Comparison of ENCODE assay signal across 8 cellular contexts in the genomic region with DNA sequence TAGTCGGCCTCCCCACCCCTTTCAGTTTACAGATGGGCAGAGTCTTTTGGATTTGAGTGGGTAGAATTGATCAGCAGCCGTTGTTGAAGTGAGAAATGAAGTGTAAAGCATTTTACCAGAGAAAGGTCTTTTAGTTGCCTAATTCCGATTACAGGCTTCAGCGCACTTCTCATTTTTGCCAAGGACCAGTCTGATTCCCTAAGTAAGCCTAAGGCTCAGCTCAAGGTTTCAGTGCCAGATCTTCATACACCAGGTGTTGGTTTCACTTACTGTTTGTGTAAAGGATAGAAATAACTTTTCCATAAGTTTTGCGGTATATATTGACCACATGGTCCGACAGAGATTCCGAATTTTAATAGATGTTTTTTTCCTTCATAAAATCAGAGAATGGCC.
DNase-seq lines count a peak whose midpoint lies in the region; ATAC-seq and TF ChIP-seq lines count a peak whose summit lies in the region.

No MANE protein-coding gene starts in this region.

- CTCF ChIA-PET in WTC11 (lab: Charles Lee) = interaction anchor here (0.9 to 5.6 kb wide), 5 partner anchors 9 to 309 kb away, joined by 3 to 45 read pairs (median 5); no protein-coding TSS in a partner anchor

- peaks cover 54% of the 10 kb centered on the region for H3K4me1 Mint-ChIP-seq in WTC11

- peaks cover 29% of the 10 kb centered on the region for H3K36me3 Mint-ChIP-seq in WTC11

- H3K4me3 Mint-ChIP-seq in WTC11 = peak overlapping the region; percentile 86

- H3K27me3 ChIP-seq in iPS-20b (ENCODE audit: insufficient read depth, low read length) (no peaks in the 10 kb centered on the region), stomach smooth muscle (ENCODE audit: control insufficient read depth in 1 of 2, insufficient read depth in 2 of 2, low read length in 2 of 2) (no peaks in the 10 kb centered on the region)

- no peak for TF ChIP-seq CTCF in WTC11 (IDR thresholded peaks at IDR 0.05)
- no peak for TF ChIP-seq CTCF in GM10266 (IDR thresholded peaks at IDR 0.05; ENCODE audit: control insufficient read depth, insufficient read depth, low read depth, missing control alignments)

- H3K4me1 ChIP-seq in iPS-20b (ENCODE audit: insufficient read depth, low read length) = peaks cover 28% of the 10 kb centered on the region
- H3K4me1 ChIP-seq in stomach smooth muscle (ENCODE audit: control insufficient read depth, insufficient read depth, low read length) = peaks cover 70% of the 10 kb centered on the region

- ATAC-seq in WTC11 = no peak

- H3K9me3 ChIP-seq in iPS-20b (ENCODE audit: insufficient read depth, low read depth, low read length) (no peaks in the 10 kb centered on the region), stomach smooth muscle (ENCODE audit: control insufficient read depth in 2 of 2, low read length in 2 of 2) (no peaks in the 10 kb centered on the region)

- peaks cover 23% of the 10 kb centered on the region for H3K9me3 Mint-ChIP-seq in WTC11

- peak overlapping the region; percentile 97 for H3K27ac Mint-ChIP-seq in WTC11

- DNase-seq in SIG-M5 treated with dmso at 0.1 percent for 504 hours (lab: John Stamatoyannopoulos, UW; ENCODE audit: unreplicated experiment) (peak; percentile 26), SIG-M5 (lab: John Stamatoyannopoulos, UW) (no peak), WTC11 (ENCODE audit: low spot score) (no peak), GM10266 (ENCODE audit: extremely low spot score) (no peak), germinal center (ENCODE audit: low spot score) (no peak)
- DNase-seq in activated effector memory CD4-positive, alpha-beta T cell treated with Interleukin-2 at 50 U/mL for 16 hours = no peak

- H3K27me3 Mint-ChIP-seq in WTC11 (ENCODE audit: low read depth) = no peaks in the 10 kb centered on the region; the same call in 1 of the 2 replicates

- H3K9ac ChIP-seq in iPS-20b (ENCODE audit: low read depth, low read length) (peak overlapping the region; percentile 78; the same call in 1 of the 2 replicates), stomach smooth muscle (ENCODE audit: low read length in 2 of 2) (peak overlapping the region; percentile 21 to 86)

- H3K4me3 ChIP-seq in iPS-20b (ENCODE audit: low read length) (peak overlapping the region; percentile 74), stomach smooth muscle (ENCODE audit: low read length in 2 of 2) (peak overlapping the region; percentile 71 to 82)

- POLR2A ChIA-PET in WTC11 (lab: Charles Lee) = no interaction called here

- H3K36me3 ChIP-seq in iPS-20b (ENCODE audit: insufficient read depth, low read depth, low read length) = peaks cover 24% of the 10 kb centered on the region; the same call in 1 of the 2 replicates
- H3K36me3 ChIP-seq in stomach smooth muscle (ENCODE audit: control insufficient read depth in 2 of 2, insufficient read depth in 2 of 2, low read length in 2 of 2) = peaks cover 4 to 5% of the 10 kb centered on the region in 2 donors

- no peak overlapping the region for H3K27ac ChIP-seq in iPS-20b (ENCODE audit: low read length)
- peak overlapping the region; percentile 90 for H3K27ac ChIP-seq in stomach smooth muscle (ENCODE audit: low read length)

TF ChIP-seq in WTC11, 78 proteins besides CTCF, POLR2A, EP300 and RAD21 (continues in another document):
- TF ChIP-seq PRRX2 (CRISPR knock-in tag; IDR thresholded peaks at IDR 0.05) = no peak
- TF ChIP-seq HMGXB4 (CRISPR knock-in tag; IDR thresholded peaks at IDR 0.05) = no peak
- no peak for TF ChIP-seq ARID4B (CRISPR knock-in tag; IDR thresholded peaks at IDR 0.05; ENCODE audit: borderline replicate concordance)
- no peak for TF ChIP-seq CREM (CRISPR knock-in tag; IDR thresholded peaks at IDR 0.05)
- TF ChIP-seq, protein P1, sequence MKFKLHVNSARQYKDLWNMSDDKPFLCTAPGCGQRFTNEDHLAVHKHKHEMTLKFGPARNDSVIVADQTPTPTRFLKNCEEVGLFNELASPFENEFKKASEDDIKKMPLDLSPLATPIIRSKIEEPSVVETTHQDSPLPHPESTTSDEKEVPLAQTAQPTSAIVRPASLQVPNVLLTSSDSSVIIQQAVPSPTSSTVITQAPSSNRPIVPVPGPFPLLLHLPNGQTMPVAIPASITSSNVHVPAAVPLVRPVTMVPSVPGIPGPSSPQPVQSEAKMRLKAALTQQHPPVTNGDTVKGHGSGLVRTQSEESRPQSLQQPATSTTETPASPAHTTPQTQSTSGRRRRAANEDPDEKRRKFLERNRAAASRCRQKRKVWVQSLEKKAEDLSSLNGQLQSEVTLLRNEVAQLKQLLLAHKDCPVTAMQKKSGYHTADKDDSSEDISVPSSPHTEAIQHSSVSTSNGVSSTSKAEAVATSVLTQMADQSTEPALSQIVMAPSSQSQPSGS (CRISPR knock-in tag; IDR thresholded peaks at IDR 0.05; ENCODE audit: borderline replicate concordance, low read depth) = no peak
- TF ChIP-seq, protein P2, sequence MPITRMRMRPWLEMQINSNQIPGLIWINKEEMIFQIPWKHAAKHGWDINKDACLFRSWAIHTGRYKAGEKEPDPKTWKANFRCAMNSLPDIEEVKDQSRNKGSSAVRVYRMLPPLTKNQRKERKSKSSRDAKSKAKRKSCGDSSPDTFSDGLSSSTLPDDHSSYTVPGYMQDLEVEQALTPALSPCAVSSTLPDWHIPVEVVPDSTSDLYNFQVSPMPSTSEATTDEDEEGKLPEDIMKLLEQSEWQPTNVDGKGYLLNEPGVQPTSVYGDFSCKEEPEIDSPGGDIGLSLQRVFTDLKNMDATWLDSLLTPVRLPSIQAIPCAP (CRISPR knock-in tag; IDR thresholded peaks at IDR 0.05) = no peak
- no peak for TF ChIP-seq SMAD4 (CRISPR knock-in tag; IDR thresholded peaks at IDR 0.05)
- no peak for TF ChIP-seq ZNF671 (CRISPR knock-in tag; IDR thresholded peaks at IDR 0.05)
- TF ChIP-seq NR2C2 (CRISPR knock-in tag; IDR thresholded peaks at IDR 0.05) = no peak
- TF ChIP-seq ZNF219 (CRISPR knock-in tag; IDR thresholded peaks at IDR 0.05; ENCODE audit: borderline replicate concordance) = no peak
- TF ChIP-seq, protein P3, sequence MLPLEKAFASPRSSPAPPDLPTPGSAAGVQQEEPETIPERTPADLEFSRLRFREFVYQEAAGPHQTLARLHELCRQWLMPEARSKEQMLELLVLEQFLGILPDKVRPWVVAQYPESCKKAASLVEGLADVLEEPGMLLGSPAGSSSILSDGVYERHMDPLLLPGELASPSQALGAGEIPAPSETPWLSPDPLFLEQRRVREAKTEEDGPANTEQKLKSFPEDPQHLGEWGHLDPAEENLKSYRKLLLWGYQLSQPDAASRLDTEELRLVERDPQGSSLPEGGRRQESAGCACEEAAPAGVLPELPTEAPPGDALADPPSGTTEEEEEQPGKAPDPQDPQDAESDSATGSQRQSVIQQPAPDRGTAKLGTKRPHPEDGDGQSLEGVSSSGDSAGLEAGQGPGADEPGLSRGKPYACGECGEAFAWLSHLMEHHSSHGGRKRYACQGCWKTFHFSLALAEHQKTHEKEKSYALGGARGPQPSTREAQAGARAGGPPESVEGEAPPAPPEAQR (CRISPR knock-in tag; IDR thresholded peaks at IDR 0.05) = no peak
